ENCODE assay signal across 8 cellular contexts in the genomic region with DNA sequence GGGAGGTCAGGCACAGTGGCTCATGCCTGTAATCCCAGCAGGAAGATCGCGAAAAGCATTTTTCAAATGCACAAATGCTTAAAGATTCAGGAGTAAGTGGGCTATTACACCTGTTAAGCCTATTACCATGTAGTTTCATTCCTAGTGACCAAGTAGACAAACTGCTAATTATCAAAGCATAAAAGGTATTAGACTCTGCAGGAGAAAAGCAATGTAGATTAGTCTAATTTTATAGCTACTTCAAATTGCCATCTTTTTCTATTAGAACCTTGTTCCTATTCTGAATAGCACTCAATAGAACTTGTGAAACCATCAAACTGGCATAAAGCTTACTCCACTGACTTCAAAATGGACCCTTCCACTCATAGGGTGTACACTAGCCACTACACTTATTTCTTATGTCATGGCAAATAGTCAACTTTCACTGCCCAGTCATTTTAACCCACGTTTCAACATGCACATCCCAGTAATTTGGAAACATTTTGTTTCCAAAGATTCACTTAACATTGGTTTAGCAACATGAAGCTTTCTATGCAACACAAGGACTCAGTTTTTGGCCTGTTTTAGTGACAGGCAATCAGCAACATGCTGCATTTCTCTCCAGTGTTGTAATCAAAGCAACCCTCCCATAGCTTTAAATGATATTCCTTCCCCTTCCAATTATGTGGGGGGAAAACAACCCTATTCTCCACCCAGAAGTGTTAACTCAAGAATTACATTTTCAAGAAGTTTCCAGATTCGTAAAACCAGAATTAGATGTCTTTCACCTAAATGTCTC. TPM values are rescaled to one million over a fixed set of nuclear protein-coding genes. Genes with fewer than 3 reads are reported as not detected.
DNase-seq lines count a peak whose midpoint lies in the region; ATAC-seq and TF ChIP-seq lines count a peak whose summit lies in the region.

No MANE protein-coding gene starts in this region.

- H3K36me3 ChIP-seq in right atrium auricular region (peaks cover 65% of the 10 kb centered on the region), iPS-18a (ENCODE audit: control insufficient read depth, low read depth, low read length) (peaks cover 51% of the 10 kb centered on the region)

- H3K27me3 ChIP-seq in right atrium auricular region (no peaks in the 10 kb centered on the region), iPS-18a (ENCODE audit: control insufficient read depth, insufficient read depth, low read length) (no peaks in the 10 kb centered on the region)

- DNase-seq in right atrium auricular region (ENCODE audit: low spot score) (no peak), cardiac septum (ENCODE audit: low spot score) (no peak), GM13977 (ENCODE audit: low spot score) (no peak), midbrain (lab: John Stamatoyannopoulos, UW) (no peak), AG08396 (ENCODE audit: low spot score) (no peak)
- DNase-seq in activated CD4-positive, alpha-beta memory T cell treated with anti-CD3 and anti-CD28 coated beads, Interleukin-2, amount 10 ng/mL, durations not matched to agents 7 days and 5 days, result no peak

- intact Hi-C loops in cardiac septum (cut with DNase I), result no loop called here

- peak overlapping the region; percentile 46 for H3K4me3 Mint-ChIP-seq in activated CD4-positive, alpha-beta memory T cell treated with anti-CD3 and anti-CD28 coated beads, Interleukin-2, amount 10 ng/mL, durations not matched to agents 7 days and 5 days

- POLR2A ChIA-PET in activated CD4-positive, alpha-beta memory T cell treated with anti-CD3 and anti-CD28 coated beads, Interleukin-2, amount 10 ng/mL, durations not matched to agents 7 days and 5 days (lab: Charles Lee), result interaction anchor here (0.7 to 13.6 kb wide), 14 partner anchors 8 to 221 kb away, joined by 3 to 191 read pairs (median 4); a partner anchor contains a TSS

- H3K4me3 ChIP-seq in right atrium auricular region (no peak overlapping the region), iPS-18a (ENCODE audit: low read length) (peak overlapping the region; percentile 44)

- in situ Hi-C loops in GM13977 (cut with MboI; ENCODE audit: low pct_unique_long_range_greater_than_20kb, low sequenced_read_pairs, unreplicated experiment), result loop anchor here (10.0 kb wide), 1 partner anchor 98 kb away; no protein-coding TSS in a partner anchor

- H3K4me1 ChIP-seq in right atrium auricular region, result peaks cover 0 to 44% of the 10 kb centered on the region in 2 donors
- peaks cover 6% of the 10 kb centered on the region for H3K4me1 ChIP-seq in iPS-18a (ENCODE audit: control insufficient read depth, low read depth, low read length)

- H3K27ac ChIP-seq in right atrium auricular region (peak overlapping the region; percentile 14 to 17), iPS-18a (ENCODE audit: low read length) (peak overlapping the region; percentile 65)

- H3K4me1 Mint-ChIP-seq in activated CD4-positive, alpha-beta memory T cell treated with anti-CD3 and anti-CD28 coated beads, Interleukin-2, amount 10 ng/mL, durations not matched to agents 7 days and 5 days, result peaks cover 52% of the 10 kb centered on the region

- TF ChIP-seq CTCF in right atrium auricular region (IDR thresholded peaks at IDR 0.05) (no peak), GM13977 (IDR thresholded peaks at IDR 0.05; ENCODE audit: extremely low read depth, insufficient read depth, missing control alignments) (no peak)

- no peaks in the 10 kb centered on the region for H3K9me3 ChIP-seq in right atrium auricular region
- no peaks in the 10 kb centered on the region for H3K9me3 ChIP-seq in iPS-18a (ENCODE audit: control insufficient read depth, low read depth, low read length)

- no peak for ATAC-seq in GM19035 (IDR thresholded peaks at IDR 0.05; ENCODE audit: unreplicated experiment)

- no peaks in the 10 kb centered on the region for H3K9me3 Mint-ChIP-seq in activated CD4-positive, alpha-beta memory T cell treated with anti-CD3 and anti-CD28 coated beads, Interleukin-2, amount 10 ng/mL, durations not matched to agents 7 days and 5 days

- CTCF ChIA-PET in activated CD4-positive, alpha-beta memory T cell treated with anti-CD3 and anti-CD28 coated beads, Interleukin-2, amount 10 ng/mL, durations not matched to agents 7 days and 5 days (lab: Charles Lee), result interaction anchor here (0.6 to 5.4 kb wide), 5 partner anchors 55 to 136 kb away, joined by 3 to 53 read pairs (median 5); a partner anchor contains a TSS

- H3K36me3 Mint-ChIP-seq in activated CD4-positive, alpha-beta memory T cell treated with anti-CD3 and anti-CD28 coated beads, Interleukin-2, amount 10 ng/mL, durations not matched to agents 7 days and 5 days (ENCODE audit: low read depth), result peaks cover 67% of the 10 kb centered on the region

- H3K27ac Mint-ChIP-seq in activated CD4-positive, alpha-beta memory T cell treated with anti-CD3 and anti-CD28 coated beads, Interleukin-2, amount 10 ng/mL, durations not matched to agents 7 days and 5 days, result peak overlapping the region; percentile 75

- H3K27me3 Mint-ChIP-seq in activated CD4-positive, alpha-beta memory T cell treated with anti-CD3 and anti-CD28 coated beads, Interleukin-2, amount 10 ng/mL, durations not matched to agents 7 days and 5 days, result no peaks in the 10 kb centered on the region

- H3K9ac ChIP-seq in iPS-18a (ENCODE audit: low read length), result peak overlapping the region; percentile 68

RNA-seq across cellular contexts. Expression of a gene that starts 3.9 kb away (rescaled TPM):
- 1,000 to 10,000 TPM; 4,165 to 5,616 TPM for total RNA-seq in right atrium auricular region
- total RNA-seq in cardiac septum, result 2,432 TPM
- total RNA-seq in activated CD4-positive, alpha-beta memory T cell treated with anti-CD3 and anti-CD28 coated beads, Interleukin-2, amount 10 ng/mL, durations not matched to agents 7 days and 5 days, result 1,000 to 10,000 TPM; 7,440 to 7,455 TPM

RNA-seq across cellular contexts. Expression of a gene that starts 55.4 kb away (rescaled TPM):
- total RNA-seq in right atrium auricular region (10 to 100 TPM; 16.1 to 22.6 TPM), cardiac septum (20.7 TPM)
- 10 to 100 TPM; 62.1 to 66.4 TPM for total RNA-seq in activated CD4-positive, alpha-beta memory T cell treated with anti-CD3 and anti-CD28 coated beads, Interleukin-2, amount 10 ng/mL, durations not matched to agents 7 days and 5 days
